Comparison of ENCODE assay signal across 1 cellular context in the genomic region with DNA sequence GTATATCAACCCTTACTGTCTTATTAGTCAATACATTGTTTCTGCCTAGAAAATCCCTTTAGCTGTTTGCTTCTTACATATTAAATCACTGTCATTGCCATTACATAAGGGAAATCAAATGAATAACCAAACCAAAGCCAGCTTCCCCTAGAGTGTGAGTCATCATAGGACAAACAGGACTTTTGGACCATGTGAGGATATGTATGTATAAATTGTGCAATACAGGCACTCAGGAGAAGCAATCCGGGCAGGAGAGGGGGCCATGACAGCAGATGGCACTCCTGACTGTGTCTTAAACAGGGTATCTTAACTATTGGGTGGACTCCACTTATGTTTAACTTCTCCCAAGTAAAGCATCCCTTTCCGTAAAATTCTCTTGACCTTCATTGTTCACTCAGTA.
TF ChIP-seq lines count a peak whose summit lies in the region.

No MANE protein-coding gene starts in this region.

TF ChIP-seq in HepG2, 621 proteins besides CTCF, POLR2A, EP300 and RAD21 (continued from another document and continues in another):
- TF ChIP-seq ZNF792 (CRISPR knock-in tag; IDR thresholded peaks at IDR 0.05) (0 out of 2 replicates have a peak, but pooled peaks have one; percentile 35), ELF3 (CRISPR knock-in tag; IDR thresholded peaks at IDR 0.05) (0 out of 2 replicates have a peak, but pooled peaks have one; percentile 40), TFE3 (CRISPR knock-in tag; IDR thresholded peaks at IDR 0.05) (0 out of 2 replicates have a peak, but pooled peaks have one; percentile 19), MIXL1 (CRISPR knock-in tag; IDR thresholded peaks at IDR 0.05) (0 out of 2 replicates have a peak, but pooled peaks have one; percentile 48), MTF1 (CRISPR knock-in tag; IDR thresholded peaks at IDR 0.05) (no peak), SMARCC2 (IDR thresholded peaks at IDR 0.05) (no peak), ZNF20 (CRISPR knock-in tag; IDR thresholded peaks at IDR 0.05) (no peak), FOSL1 (CRISPR knock-in tag; IDR thresholded peaks at IDR 0.05; ENCODE audit: borderline replicate concordance) (peak; percentile 91), ZBTB10 (CRISPR knock-in tag; IDR thresholded peaks at IDR 0.05; ENCODE audit: borderline replicate concordance) (no peak), ZNF576 (CRISPR knock-in tag; IDR thresholded peaks at IDR 0.05) (no peak), ZSCAN9 (CRISPR knock-in tag; IDR thresholded peaks at IDR 0.05; ENCODE audit: borderline replicate concordance) (0 out of 2 replicates have a peak, but pooled peaks have one; percentile 44), MED1 (CRISPR knock-in tag; IDR thresholded peaks at IDR 0.05) (peak; percentile 27; the same call in 1 of the 2 replicates), MATR3 (CRISPR knock-in tag; IDR thresholded peaks at IDR 0.05) (no peak), RXRB (CRISPR knock-in tag; IDR thresholded peaks at IDR 0.05; ENCODE audit: borderline replicate concordance) (peak; percentile 48; the same call in 1 of the 2 replicates), HNF4A (CRISPR knock-in tag; IDR thresholded peaks at IDR 0.05) (peak; percentile 85), ISL2 (CRISPR knock-in tag; IDR thresholded peaks at IDR 0.05) (no peak), HMG20B (CRISPR knock-in tag; conservative IDR thresholded peaks at IDR 0.05) (peak; percentile 72), ETV5 (CRISPR knock-in tag; IDR thresholded peaks at IDR 0.05; ENCODE audit: borderline replicate concordance) (peak; percentile 41; the same call in 1 of the 2 replicates), ZNF546 (CRISPR knock-in tag; conservative IDR thresholded peaks at IDR 0.05) (no peak), STAG1 (CRISPR knock-in tag; IDR thresholded peaks at IDR 0.05) (peak; percentile 40; the same call in 1 of the 2 replicates), ZNF333 (CRISPR knock-in tag; IDR thresholded peaks at IDR 0.05; ENCODE audit: borderline replicate concordance) (no peak), HNF4G (IDR thresholded peaks at IDR 0.05; ENCODE audit: borderline replicate concordance, low read depth, low read length) (0 out of 2 replicates have a peak, but pooled peaks have one; percentile 40), HNF4G (CRISPR knock-in tag; IDR thresholded peaks at IDR 0.05; ENCODE audit: borderline replicate concordance, low read depth) (peak; percentile 40; the same call in 1 of the 2 replicates), SOX5 (CRISPR knock-in tag; IDR thresholded peaks at IDR 0.05; ENCODE audit: borderline replicate concordance) (0 out of 2 replicates have a peak, but pooled peaks have one; percentile 16), JUN (CRISPR knock-in tag; IDR thresholded peaks at IDR 0.05) (peak; percentile 68; the same call in 1 of the 2 replicates), PHF20 (CRISPR knock-in tag; IDR thresholded peaks at IDR 0.05) (no peak), ZFP1 (CRISPR knock-in tag; IDR thresholded peaks at IDR 0.05) (0 out of 2 replicates have a peak, but pooled peaks have one; percentile 32), THAP7 (CRISPR knock-in tag; IDR thresholded peaks at IDR 0.05) (no peak), JUNB (CRISPR knock-in tag; IDR thresholded peaks at IDR 0.05; ENCODE audit: borderline replicate concordance) (peak; percentile 93), GMEB2 (CRISPR knock-in tag; IDR thresholded peaks at IDR 0.05; ENCODE audit: low read depth) (no peak), RARA (CRISPR knock-in tag; IDR thresholded peaks at IDR 0.05) (0 out of 2 replicates have a peak, but pooled peaks have one; percentile 7), PITX1 (CRISPR knock-in tag; IDR thresholded peaks at IDR 0.05) (no peak), ZNF883 (CRISPR knock-in tag; IDR thresholded peaks at IDR 0.05; ENCODE audit: not compliant biosample characterization) (no peak), SMC3 (IDR thresholded peaks at IDR 0.05; ENCODE audit: low read length) (peak; percentile 18; the same call in 1 of the 2 replicates), DMAP1 (CRISPR knock-in tag; IDR thresholded peaks at IDR 0.05) (no peak), ZNF3 (CRISPR knock-in tag; IDR thresholded peaks at IDR 0.05) (peak; percentile 59), XBP1 (CRISPR knock-in tag; IDR thresholded peaks at IDR 0.05) (no peak)
- TF ChIP-seq, protein P1, sequence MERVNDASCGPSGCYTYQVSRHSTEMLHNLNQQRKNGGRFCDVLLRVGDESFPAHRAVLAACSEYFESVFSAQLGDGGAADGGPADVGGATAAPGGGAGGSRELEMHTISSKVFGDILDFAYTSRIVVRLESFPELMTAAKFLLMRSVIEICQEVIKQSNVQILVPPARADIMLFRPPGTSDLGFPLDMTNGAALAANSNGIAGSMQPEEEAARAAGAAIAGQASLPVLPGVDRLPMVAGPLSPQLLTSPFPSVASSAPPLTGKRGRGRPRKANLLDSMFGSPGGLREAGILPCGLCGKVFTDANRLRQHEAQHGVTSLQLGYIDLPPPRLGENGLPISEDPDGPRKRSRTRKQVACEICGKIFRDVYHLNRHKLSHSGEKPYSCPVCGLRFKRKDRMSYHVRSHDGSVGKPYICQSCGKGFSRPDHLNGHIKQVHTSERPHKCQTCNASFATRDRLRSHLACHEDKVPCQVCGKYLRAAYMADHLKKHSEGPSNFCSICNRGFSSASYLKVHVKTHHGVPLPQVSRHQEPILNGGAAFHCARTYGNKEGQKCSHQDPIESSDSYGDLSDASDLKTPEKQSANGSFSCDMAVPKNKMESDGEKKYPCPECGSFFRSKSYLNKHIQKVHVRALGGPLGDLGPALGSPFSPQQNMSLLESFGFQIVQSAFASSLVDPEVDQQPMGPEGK (CRISPR knock-in tag; IDR thresholded peaks at IDR 0.05) = peak; percentile 48; the same call in 1 of the 2 replicates
- TF ChIP-seq, protein P2, sequence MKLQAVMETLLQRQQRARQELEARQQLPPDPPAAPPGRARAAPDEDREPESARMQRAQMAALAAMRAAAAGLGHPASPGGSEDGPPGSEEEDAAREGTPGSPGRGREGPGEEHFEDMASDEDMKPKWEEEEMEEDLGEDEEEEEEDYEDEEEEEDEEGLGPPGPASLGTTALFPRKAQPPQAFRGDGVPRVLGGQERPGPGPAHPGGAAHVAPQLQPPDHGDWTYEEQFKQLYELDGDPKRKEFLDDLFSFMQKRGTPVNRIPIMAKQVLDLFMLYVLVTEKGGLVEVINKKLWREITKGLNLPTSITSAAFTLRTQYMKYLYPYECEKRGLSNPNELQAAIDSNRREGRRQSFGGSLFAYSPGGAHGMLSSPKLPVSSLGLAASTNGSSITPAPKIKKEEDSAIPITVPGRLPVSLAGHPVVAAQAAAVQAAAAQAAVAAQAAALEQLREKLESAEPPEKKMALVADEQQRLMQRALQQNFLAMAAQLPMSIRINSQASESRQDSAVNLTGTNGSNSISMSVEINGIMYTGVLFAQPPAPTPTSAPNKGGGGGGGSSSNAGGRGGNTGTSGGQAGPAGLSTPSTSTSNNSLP (IDR thresholded peaks at IDR 0.05; ENCODE audit: low read depth, low read length) = peak; percentile 80
- TF ChIP-seq, protein P3, sequence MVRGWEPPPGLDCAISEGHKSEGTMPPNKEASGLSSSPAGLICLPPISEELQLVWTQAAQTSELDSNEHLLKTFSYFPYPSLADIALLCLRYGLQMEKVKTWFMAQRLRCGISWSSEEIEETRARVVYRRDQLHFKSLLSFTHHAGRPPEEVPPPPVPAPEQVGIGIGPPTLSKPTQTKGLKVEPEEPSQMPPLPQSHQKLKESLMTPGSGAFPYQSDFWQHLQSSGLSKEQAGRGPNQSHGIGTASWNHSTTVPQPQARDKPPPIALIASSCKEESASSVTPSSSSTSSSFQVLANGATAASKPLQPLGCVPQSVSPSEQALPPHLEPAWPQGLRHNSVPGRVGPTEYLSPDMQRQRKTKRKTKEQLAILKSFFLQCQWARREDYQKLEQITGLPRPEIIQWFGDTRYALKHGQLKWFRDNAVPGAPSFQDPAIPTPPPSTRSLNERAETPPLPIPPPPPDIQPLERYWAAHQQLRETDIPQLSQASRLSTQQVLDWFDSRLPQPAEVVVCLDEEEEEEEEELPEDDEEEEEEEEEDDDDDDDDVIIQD (CRISPR knock-in tag; IDR thresholded peaks at IDR 0.05; ENCODE audit: low read depth) = peak; percentile 43; the same call in 1 of the 2 replicates
- TF ChIP-seq, protein P4, sequence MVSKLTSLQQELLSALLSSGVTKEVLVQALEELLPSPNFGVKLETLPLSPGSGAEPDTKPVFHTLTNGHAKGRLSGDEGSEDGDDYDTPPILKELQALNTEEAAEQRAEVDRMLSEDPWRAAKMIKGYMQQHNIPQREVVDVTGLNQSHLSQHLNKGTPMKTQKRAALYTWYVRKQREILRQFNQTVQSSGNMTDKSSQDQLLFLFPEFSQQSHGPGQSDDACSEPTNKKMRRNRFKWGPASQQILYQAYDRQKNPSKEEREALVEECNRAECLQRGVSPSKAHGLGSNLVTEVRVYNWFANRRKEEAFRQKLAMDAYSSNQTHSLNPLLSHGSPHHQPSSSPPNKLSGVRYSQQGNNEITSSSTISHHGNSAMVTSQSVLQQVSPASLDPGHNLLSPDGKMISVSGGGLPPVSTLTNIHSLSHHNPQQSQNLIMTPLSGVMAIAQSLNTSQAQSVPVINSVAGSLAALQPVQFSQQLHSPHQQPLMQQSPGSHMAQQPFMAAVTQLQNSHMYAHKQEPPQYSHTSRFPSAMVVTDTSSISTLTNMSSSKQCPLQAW (CRISPR knock-in tag; IDR thresholded peaks at IDR 0.05) = no peak
- TF ChIP-seq, protein P5, sequence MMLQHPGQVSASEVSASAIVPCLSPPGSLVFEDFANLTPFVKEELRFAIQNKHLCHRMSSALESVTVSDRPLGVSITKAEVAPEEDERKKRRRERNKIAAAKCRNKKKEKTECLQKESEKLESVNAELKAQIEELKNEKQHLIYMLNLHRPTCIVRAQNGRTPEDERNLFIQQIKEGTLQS (CRISPR knock-in tag; IDR thresholded peaks at IDR 0.05) = peak; percentile 96
- TF ChIP-seq, protein P6, sequence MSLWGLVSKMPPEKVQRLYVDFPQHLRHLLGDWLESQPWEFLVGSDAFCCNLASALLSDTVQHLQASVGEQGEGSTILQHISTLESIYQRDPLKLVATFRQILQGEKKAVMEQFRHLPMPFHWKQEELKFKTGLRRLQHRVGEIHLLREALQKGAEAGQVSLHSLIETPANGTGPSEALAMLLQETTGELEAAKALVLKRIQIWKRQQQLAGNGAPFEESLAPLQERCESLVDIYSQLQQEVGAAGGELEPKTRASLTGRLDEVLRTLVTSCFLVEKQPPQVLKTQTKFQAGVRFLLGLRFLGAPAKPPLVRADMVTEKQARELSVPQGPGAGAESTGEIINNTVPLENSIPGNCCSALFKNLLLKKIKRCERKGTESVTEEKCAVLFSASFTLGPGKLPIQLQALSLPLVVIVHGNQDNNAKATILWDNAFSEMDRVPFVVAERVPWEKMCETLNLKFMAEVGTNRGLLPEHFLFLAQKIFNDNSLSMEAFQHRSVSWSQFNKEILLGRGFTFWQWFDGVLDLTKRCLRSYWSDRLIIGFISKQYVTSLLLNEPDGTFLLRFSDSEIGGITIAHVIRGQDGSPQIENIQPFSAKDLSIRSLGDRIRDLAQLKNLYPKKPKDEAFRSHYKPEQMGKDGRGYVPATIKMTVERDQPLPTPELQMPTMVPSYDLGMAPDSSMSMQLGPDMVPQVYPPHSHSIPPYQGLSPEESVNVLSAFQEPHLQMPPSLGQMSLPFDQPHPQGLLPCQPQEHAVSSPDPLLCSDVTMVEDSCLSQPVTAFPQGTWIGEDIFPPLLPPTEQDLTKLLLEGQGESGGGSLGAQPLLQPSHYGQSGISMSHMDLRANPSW (CRISPR knock-in tag; IDR thresholded peaks at IDR 0.05; ENCODE audit: borderline replicate concordance) = no peak
